ENCODE assay signal across 11 cellular contexts in genomic region chr12:121663610-121663929, GRCh38. TPM values are rescaled to one million over a fixed set of nuclear protein-coding genes. Genes with fewer than 3 reads are reported as not detected.
DNase-seq lines count a peak whose midpoint lies in the region; ATAC-seq lines count a peak whose summit lies in the region.
"Had no signal": no experiment of that assay in that cellular context is flagged by ENCODE, and none has a peak within 500 bp of the region (broad histone marks: within the 10 kb centered on the region; RNA-seq: fewer than 3 reads in every experiment).

No MANE protein-coding gene starts in this region.

- H3K9me3 ChIP-seq in BLaER1 (no peaks in the 10 kb centered on the region), T-helper 17 cell (ENCODE audit: control insufficient read depth, low read length, poor library complexity, severe bottlenecking) (no peaks in the 10 kb centered on the region), iPS-18a (ENCODE audit: control insufficient read depth, low read depth, low read length) (no peaks in the 10 kb centered on the region)
- H3K9me3 ChIP-seq: ascending aorta, mucosa of descending colon had no signal

- peaks cover 42% of the 10 kb centered on the region for H3K4me1 Mint-ChIP-seq in T-helper 17 cell

- peak overlapping the region; percentile 98 for H3K4me2 ChIP-seq in BLaER1

- 0 out of 2 replicates have a peak overlapping the region, but pooled peaks have one; percentile 20 for H3K9ac ChIP-seq in BLaER1
- H3K9ac ChIP-seq in iPS-18a (ENCODE audit: low read length) = no peak overlapping the region

- peak overlapping the region; percentile 98 for H3K27ac Mint-ChIP-seq in T-helper 17 cell

- peak overlapping the region; percentile 73 for H3K4me3 Mint-ChIP-seq in T-helper 17 cell

- H3K4me3 ChIP-seq in BLaER1 (peak overlapping the region; percentile 76; the same call in 1 of the 2 replicates), iPS-18a (ENCODE audit: low read length) (peak overlapping the region; percentile 13)
- H3K4me3 ChIP-seq: mucosa of descending colon had no signal

- no peaks in the 10 kb centered on the region for H3K36me3 ChIP-seq in BLaER1
- H3K36me3 ChIP-seq in iPS-18a (ENCODE audit: control insufficient read depth, low read depth, low read length) = no peaks in the 10 kb centered on the region
- H3K36me3 ChIP-seq: ascending aorta had no signal

- H4K20me1 ChIP-seq in BLaER1 = no peaks in the 10 kb centered on the region

- peak overlapping the region; percentile 80 for H3K27ac ChIP-seq in BLaER1
- peak overlapping the region; percentile 53 for H3K27ac ChIP-seq in iPS-18a (ENCODE audit: low read length)
- H3K27ac ChIP-seq: ascending aorta, foreskin keratinocyte had no signal

- no peaks in the 10 kb centered on the region for H3K27me3 Mint-ChIP-seq in T-helper 17 cell

- DNase-seq in T-helper 17 cell (no peak), amniotic stem cell (lab: John Stamatoyannopoulos, UW) (no peak), NCI-H510A (lab: John Stamatoyannopoulos, UW) (no peak), NCI-H1092 treated with DMSO at 0.1 percent for 48 hours (lab: John Stamatoyannopoulos, UW) (no peak), SK-N-DZ (ENCODE audit: low spot score) (no peak)
- DNase-seq: foreskin keratinocyte had no signal

- H3K4me1 ChIP-seq in BLaER1 = peaks cover 88% of the 10 kb centered on the region
- peaks cover 12% of the 10 kb centered on the region for H3K4me1 ChIP-seq in iPS-18a (ENCODE audit: control insufficient read depth, low read depth, low read length)
- H3K4me1 ChIP-seq: ascending aorta had no signal

- H3K27me3 ChIP-seq in BLaER1 = no peaks in the 10 kb centered on the region
- no peaks in the 10 kb centered on the region for H3K27me3 ChIP-seq in iPS-18a (ENCODE audit: control insufficient read depth, insufficient read depth, low read length)
- H3K27me3 ChIP-seq: ascending aorta, foreskin keratinocyte had no signal

- peaks cover 6% of the 10 kb centered on the region for H3K36me3 Mint-ChIP-seq in T-helper 17 cell (ENCODE audit: low read depth)

- peak; percentile 10 for ATAC-seq in GM18870 (IDR thresholded peaks at IDR 0.05; ENCODE audit: unreplicated experiment)
- no peak for ATAC-seq in T-helper 17 cell

RNA-seq across cellular contexts. Expression of gene MORN3, which starts 5.9 kb away (rescaled TPM):
- 1 to 10 TPM; 8.5 to 9.5 TPM for total RNA-seq in T-helper 17 cell
- polyA plus RNA-seq in SK-N-DZ (2014; cell fraction: cytosol; rRNA removed) = 0.82 and 1.1 TPM in 2 replicates
- polyA plus RNA-seq in SK-N-DZ (2014; cell fraction: nucleus; rRNA removed) = 0.24 and 0.26 TPM in 2 replicates
- total RNA-seq: ascending aorta had no signal

RNA-seq across cellular contexts. Expression of gene ORAI1, which starts 37.2 kb away (rescaled TPM):
- 10 to 100 TPM; 51.3 to 52.0 TPM for total RNA-seq in T-helper 17 cell
- polyA plus RNA-seq in SK-N-DZ (2014; cell fraction: cytosol; rRNA removed) = 10.9 TPM in 2 replicates
- polyA plus RNA-seq in SK-N-DZ (2014; cell fraction: nucleus; rRNA removed) = 3.4 and 6.0 TPM in 2 replicates

RNA-seq across cellular contexts. Expression of gene TMEM120B, which starts 49.0 kb away (rescaled TPM):
- total RNA-seq in T-helper 17 cell = 1 to 10 TPM; 6.9 to 7.0 TPM
- polyA plus RNA-seq in SK-N-DZ (2014; cell fraction: cytosol; rRNA removed) = 16.9 and 18.2 TPM in 2 replicates
- polyA plus RNA-seq in SK-N-DZ (2014; cell fraction: nucleus; rRNA removed) = 58.7 and 60.7 TPM in 2 replicates
